In genomic region chr2:105426626-105427292, GRCh38 we compare ENCODE assay signal across 16 cellular contexts. TPM values are rescaled to one million over a fixed set of nuclear protein-coding genes. Genes with fewer than 3 reads are reported as not detected.
A peak's percentile ranks its signal among the peaks of the same experiment; 100 is the strongest.
DNase-seq lines count a peak whose midpoint lies in the region; ATAC-seq and TF ChIP-seq lines count a peak whose summit lies in the region.
"Had no signal": no experiment of that assay in that cellular context is flagged by ENCODE, and none has a peak within 500 bp of the region (broad histone marks: within the 10 kb centered on the region; RNA-seq: fewer than 3 reads in every experiment).

No MANE protein-coding gene starts in this region.

- no peaks in the 10 kb centered on the region for H3K9me3 Mint-ChIP-seq in CD4-positive, alpha-beta T cell
- H3K9me3 Mint-ChIP-seq in natural killer cell treated with Interleukin-12 subunit alpha and Interleukin-12 subunit beta and Interleukin-15 and Interleukin-18, amount 100 ng/mL, for 72 hours: no peaks in the 10 kb centered on the region

- no peaks in the 10 kb centered on the region for H3K36me3 Mint-ChIP-seq in CD4-positive, alpha-beta T cell (ENCODE audit: low read depth)
- H3K36me3 Mint-ChIP-seq in natural killer cell treated with Interleukin-12 subunit alpha and Interleukin-12 subunit beta and Interleukin-15 and Interleukin-18, amount 100 ng/mL, for 72 hours: no peaks in the 10 kb centered on the region
- H3K36me3 Mint-ChIP-seq: memory B cell had no signal

- DNase-seq in CD4-positive, alpha-beta T cell: no peak
- DNase-seq in Panc1 (ENCODE audit: low read depth, low spot score): no peak
- peak in 6 of 10 donors; percentile 49 to 74 (median 64) for DNase-seq in dorsolateral prefrontal cortex
- no peak for DNase-seq in natural killer cell treated with Interleukin-12 subunit alpha and Interleukin-12 subunit beta and Interleukin-15 and Interleukin-18, amount 100 ng/mL, for 72 hours (ENCODE audit: low spot score)
- no peak for DNase-seq in psoas muscle
- no peak for DNase-seq in cerebellar nuclear complex (lab: John Stamatoyannopoulos, UW)
- no peak for DNase-seq in esophagus muscularis mucosa (ENCODE audit: extremely low spot score)
- no peak for DNase-seq in Karpas-422
- DNase-seq: activated CD4-positive, CD25-positive, alpha-beta regulatory T cell; AML-193; brain microvascular endothelial cell; EL; Kasumi-1; NCI-H2081 treated with DMSO at 0.1 percent for 48 hours had no signal

- H3K27me3 ChIP-seq in CD4-positive, alpha-beta T cell (ENCODE audit: control insufficient read depth, insufficient read depth, low read length): no peaks in the 10 kb centered on the region
- H3K27me3 ChIP-seq in Panc1 (ENCODE audit: control insufficient read depth, insufficient read depth, low read length) (no peaks in the 10 kb centered on the region), dorsolateral prefrontal cortex (no peaks in the 10 kb centered on the region), psoas muscle (ENCODE audit: insufficient read depth in 3 of 3, low read length in 2 of 3) (no peaks in the 10 kb centered on the region), esophagus muscularis mucosa (no peaks in the 10 kb centered on the region), Karpas-422 (ENCODE audit: low read length) (no peaks in the 10 kb centered on the region)
- H3K27me3 ChIP-seq: brain microvascular endothelial cell had no signal

- no peak overlapping the region for H3K4me2 ChIP-seq in Karpas-422 (ENCODE audit: low read depth, low read length, poor library complexity, severe bottlenecking)

- H3K4me3 ChIP-seq in Panc1 (ENCODE audit: low read depth in 2 of 2, low read length in 2 of 2): no peak overlapping the region
- peak overlapping the region in 10 of 59 donors; percentile 0 to 39 (median 19) for H3K4me3 ChIP-seq in dorsolateral prefrontal cortex
- H3K4me3 ChIP-seq in psoas muscle: no peak overlapping the region
- H3K4me3 ChIP-seq in esophagus muscularis mucosa: no peak overlapping the region
- no peak overlapping the region for H3K4me3 ChIP-seq in Karpas-422 (ENCODE audit: low read length)
- H3K4me3 ChIP-seq: prostate gland had no signal

- intact Hi-C loops in CD4-positive, alpha-beta T cell (cut with DNase I, micrococcal nuclease): no loop called here
- intact Hi-C loops in Panc1 (cut with micrococcal nuclease; ENCODE audit: unreplicated experiment): no loop called here
- intact Hi-C loops in dorsolateral prefrontal cortex (cut with DNase I): loop anchor here in 1 of 2 donors (2.0 kb wide), 1 partner anchor 16 kb away; no protein-coding TSS in a partner anchor
- intact Hi-C loops in psoas muscle (cut with DNase I): no loop called here
- intact Hi-C loops in esophagus muscularis mucosa (cut with DNase I): no loop called here

- H3K27ac ChIP-seq in CD4-positive, alpha-beta T cell (ENCODE audit: low read depth, low read length): no peak overlapping the region
- H3K27ac ChIP-seq in Panc1 (ENCODE audit: low read length): peak overlapping the region; percentile 92
- peak overlapping the region in 51 of 59 donors; percentile 8 to 88 (median 74) for H3K27ac ChIP-seq in dorsolateral prefrontal cortex
- H3K27ac ChIP-seq in psoas muscle: no peak overlapping the region
- H3K27ac ChIP-seq in esophagus muscularis mucosa (replicated peaks in 1 of 4): no peak overlapping the region
- no peak overlapping the region for H3K27ac ChIP-seq in Karpas-422 (ENCODE audit: low read length)
- H3K27ac ChIP-seq: brain microvascular endothelial cell, prostate gland had no signal

- POLR2A ChIA-PET in CD4-positive, alpha-beta T cell (lab: Charles Lee): no interaction called here
- POLR2A ChIA-PET in Panc1 (lab: Charles Lee): no interaction called here

- H3K27me3 Mint-ChIP-seq in CD4-positive, alpha-beta T cell: no peaks in the 10 kb centered on the region
- H3K27me3 Mint-ChIP-seq in natural killer cell treated with Interleukin-12 subunit alpha and Interleukin-12 subunit beta and Interleukin-15 and Interleukin-18, amount 100 ng/mL, for 72 hours: peaks cover 12 to 24% of the 10 kb centered on the region in 2 donors

- H3K4me1 ChIP-seq in Panc1 (ENCODE audit: control insufficient read depth, insufficient read depth, low read length) (peaks cover 17% of the 10 kb centered on the region), psoas muscle (peaks cover under 1% of the 10 kb centered on the region), esophagus muscularis mucosa (peaks cover 0 to 6% (median 6%) of the 10 kb centered on the region in 4 donors), Karpas-422 (ENCODE audit: low read length) (no peaks in the 10 kb centered on the region)

- TF ChIP-seq CTCF in CD4-positive, alpha-beta T cell (IDR thresholded peaks at IDR 0.05): no peak
- TF ChIP-seq CTCF in Panc1 (IDR thresholded peaks at IDR 0.05) (no peak), dorsolateral prefrontal cortex (IDR thresholded peaks at IDR 0.05 in 54 of 56, conservative IDR thresholded peaks at IDR 0.05 in 2 of 56; ENCODE audit: low read depth in 1 of 56, partially characterized antibody in 56 of 56) (no peak), psoas muscle (IDR thresholded peaks at IDR 0.05) (no peak), esophagus muscularis mucosa (IDR thresholded peaks at IDR 0.05) (no peak)

- H3K9me2 ChIP-seq in Karpas-422 (replicated peaks; ENCODE audit: insufficient read depth, low read length): no peaks in the 10 kb centered on the region

- WGBS in psoas muscle, 3 donors: 75 to 81% (median 79%) methylated on average over 9 of the region's 9 CpGs
- WGBS in esophagus muscularis mucosa: 74% methylated on average over 9 of the region's 9 CpGs

- H4K20me1 ChIP-seq in Karpas-422 (ENCODE audit: insufficient read depth, low read depth, low read length): no peaks in the 10 kb centered on the region

- in situ Hi-C loops in Panc1 (cut with HindIII; ENCODE audit: low pct_unique_long_range_greater_than_20kb, low sequenced_read_pairs): no loop called here

- H3K4me1 Mint-ChIP-seq in CD4-positive, alpha-beta T cell (ENCODE audit: low read depth): peaks cover 32% of the 10 kb centered on the region
- peaks cover 11 to 17% of the 10 kb centered on the region in 2 donors for H3K4me1 Mint-ChIP-seq in natural killer cell treated with Interleukin-12 subunit alpha and Interleukin-12 subunit beta and Interleukin-15 and Interleukin-18, amount 100 ng/mL, for 72 hours (ENCODE audit: low read depth in 2 of 2)
- H3K4me1 Mint-ChIP-seq: memory B cell had no signal

- H3K79me2 ChIP-seq in Karpas-422 (ENCODE audit: low read length): no peaks in the 10 kb centered on the region

- no peak for TF ChIP-seq EP300 in esophagus muscularis mucosa (IDR thresholded peaks at IDR 0.05)

- H3K27ac Mint-ChIP-seq in CD4-positive, alpha-beta T cell: peak overlapping the region; percentile 10
- no peak overlapping the region for H3K27ac Mint-ChIP-seq in natural killer cell treated with Interleukin-12 subunit alpha and Interleukin-12 subunit beta and Interleukin-15 and Interleukin-18, amount 100 ng/mL, for 72 hours
- H3K27ac Mint-ChIP-seq: memory B cell had no signal

- peak; percentile 54 for ATAC-seq in CD4-positive, alpha-beta T cell (ENCODE audit: poor library complexity)
- ATAC-seq in Panc1 (peak; percentile 52; the same call in 1 of the 2 replicates), psoas muscle (no peak)
- ATAC-seq in natural killer cell treated with Interleukin-12 subunit alpha and Interleukin-12 subunit beta and Interleukin-15 and Interleukin-18, amount 100 ng/mL, for 72 hours: no peak

- H3K4me3 Mint-ChIP-seq in CD4-positive, alpha-beta T cell: peak overlapping the region; percentile 26
- peak overlapping the region; percentile 10 for H3K4me3 Mint-ChIP-seq in natural killer cell treated with Interleukin-12 subunit alpha and Interleukin-12 subunit beta and Interleukin-15 and Interleukin-18, amount 100 ng/mL, for 72 hours
- H3K4me3 Mint-ChIP-seq: memory B cell had no signal

- no peak overlapping the region for H2AFZ ChIP-seq in Karpas-422 (ENCODE audit: low read length)

- CTCF ChIA-PET in CD4-positive, alpha-beta T cell (lab: Charles Lee): no interaction called here
- CTCF ChIA-PET in Panc1 (lab: Charles Lee): no interaction called here

- BruUV-seq in Panc1 (replicated peaks; lab: Mats Ljungman, UMichigan): no TSS peak

- no peak overlapping the region for H3K9ac ChIP-seq in Karpas-422 (ENCODE audit: low read length)

- H3K36me3 ChIP-seq in Panc1 (ENCODE audit: control insufficient read depth, insufficient read depth, low read length) (no peaks in the 10 kb centered on the region), psoas muscle (ENCODE audit: insufficient read depth in 1 of 2, low read depth in 1 of 2) (no peaks in the 10 kb centered on the region), esophagus muscularis mucosa (peaks cover 0 to 13% (median 0%) of the 10 kb centered on the region in 4 donors), Karpas-422 (ENCODE audit: insufficient read depth, low read length) (no peaks in the 10 kb centered on the region)
- H3K36me3 ChIP-seq: brain microvascular endothelial cell, prostate gland had no signal

- no peak for TF ChIP-seq POLR2A in esophagus muscularis mucosa (IDR thresholded peaks at IDR 0.05; ENCODE audit: low read depth)

- H3K9me3 ChIP-seq in CD4-positive, alpha-beta T cell (ENCODE audit: control insufficient read depth, low read length): no peaks in the 10 kb centered on the region
- H3K9me3 ChIP-seq in Panc1 (ENCODE audit: control insufficient read depth, insufficient read depth, low read depth, low read length) (no peaks in the 10 kb centered on the region), psoas muscle (no peaks in the 10 kb centered on the region), esophagus muscularis mucosa (no peaks in the 10 kb centered on the region), Karpas-422 (ENCODE audit: low read length) (no peaks in the 10 kb centered on the region)
- H3K9me3 ChIP-seq: prostate gland had no signal

RNA-seq across cellular contexts. Expression of gene FHL2, which starts 27.9 kb away (rescaled TPM):
- under 1 TPM; 0.41 to 0.42 TPM for total RNA-seq in CD4-positive, alpha-beta T cell
- total RNA-seq in Panc1 (2021; ENCODE audit: unreplicated experiment) (378 TPM), dorsolateral prefrontal cortex (10 to 100 TPM in 119 of 120 experiments, 1 to 10 TPM in 1; 9.0 to 49.5 (median 29.1) TPM), psoas muscle (100 to 1,000 TPM in 1 of 4 donors, 10 to 100 TPM in 3; 33.5 to 114 (median 51.7) TPM), esophagus muscularis mucosa (100 to 1,000 TPM in 1 of 4 donors, 10 to 100 TPM in 3; 81.8 to 114 (median 87.9) TPM)
- 411 TPM for polyA plus RNA-seq in Panc1 (2012; ENCODE audit: insufficient read length)
- total RNA-seq in natural killer cell treated with Interleukin-12 subunit alpha and Interleukin-12 subunit beta and Interleukin-15 and Interleukin-18, amount 100 ng/mL, for 72 hours: under 1 TPM in 1 of 2 donors, not detected in 1; 0.95 TPM
- 10 to 100 TPM; 24.7 to 40.9 (median 28.5) TPM for polyA plus RNA-seq in psoas muscle
- total RNA-seq in Karpas-422 (2014; rRNA removed; shearing (Covaris generic); ENCODE audit: low replicate concordance): 0.26 TPM in 1 of 2 replicates, not detected in the other

Comparison
In these comparisons a context has a peak if more than half of its experiments do, and no peak if none do; other contexts are left out.
1. ATAC-seq: peak in CD4-positive, alpha-beta T cell (single experiment) and Panc1 (single experiment); none in natural killer cell treated with Interleukin-12 subunit alpha and Interleukin-12 subunit beta and Interleukin-15 and Interleukin-18, amount 100 ng/mL, for 72 hours (0 of 2) and psoas muscle (0 of 4).
2. DNase-seq: peak in dorsolateral prefrontal cortex (6 of 10); none in CD4-positive, alpha-beta T cell (0 of 10), Panc1 (single experiment), natural killer cell treated with Interleukin-12 subunit alpha and Interleukin-12 subunit beta and Interleukin-15 and Interleukin-18, amount 100 ng/mL, for 72 hours (single experiment), psoas muscle (0 of 2), cerebellar nuclear complex (0 of 2), esophagus muscularis mucosa (single experiment) and Karpas-422 (single experiment).
3. H3K27ac ChIP-seq: peak in Panc1 (single experiment) and dorsolateral prefrontal cortex (51 of 59); none in CD4-positive, alpha-beta T cell (single experiment), psoas muscle (single experiment), esophagus muscularis mucosa (0 of 4) and Karpas-422 (single experiment).